13 cellular contexts compared by ENCODE assay signal in genomic region chr17:17402558-17402957, GRCh38.
DNase-seq lines count a peak whose midpoint lies in the region; ATAC-seq and TF ChIP-seq lines count a peak whose summit lies in the region.
"Had no signal": no experiment of that assay in that cellular context is flagged by ENCODE, and none has a peak within 500 bp of the region (broad histone marks: within the 10 kb centered on the region; RNA-seq: fewer than 3 reads in every experiment).

No MANE protein-coding gene starts in this region.

- no peaks in the 10 kb centered on the region for H3K36me3 ChIP-seq in Loucy (ENCODE audit: insufficient read depth, low read length)
- H3K36me3 ChIP-seq: heart right ventricle, thoracic aorta had no signal

- no peaks in the 10 kb centered on the region for H3K36me3 Mint-ChIP-seq in activated naive CD8-positive, alpha-beta T cell treated with anti-CD3 and anti-CD28 coated beads, Interleukin-2, amount 10 ng/mL, durations not matched to agents 7 days and 5 days
- no peaks in the 10 kb centered on the region for H3K36me3 Mint-ChIP-seq in activated naive CD8-positive, alpha-beta T cell treated with anti-CD3 and anti-CD28 coated beads for 36 hours
- H3K36me3 Mint-ChIP-seq in stimulated activated memory B cell treated with anti-CD40 and anti-IgM and Interleukin-4, amounts not matched to agents 10 μg/mL and 1 μg/mL and 100 μg/mL, for 72 hours = no peaks in the 10 kb centered on the region

- H3K9me3 Mint-ChIP-seq in activated naive CD8-positive, alpha-beta T cell treated with anti-CD3 and anti-CD28 coated beads, Interleukin-2, amount 10 ng/mL, durations not matched to agents 7 days and 5 days = no peaks in the 10 kb centered on the region
- H3K9me3 Mint-ChIP-seq in activated naive CD8-positive, alpha-beta T cell treated with anti-CD3 and anti-CD28 coated beads for 36 hours = no peaks in the 10 kb centered on the region
- H3K9me3 Mint-ChIP-seq in stimulated activated memory B cell treated with anti-CD40 and anti-IgM and Interleukin-4, amounts not matched to agents 10 μg/mL and 1 μg/mL and 100 μg/mL, for 72 hours = no peaks in the 10 kb centered on the region
- H3K9me3 Mint-ChIP-seq: activated CD4-positive, alpha-beta memory T cell treated with anti-CD3 and anti-CD28 coated beads, Interleukin-2, amount 10 ng/mL, durations not matched to agents 7 days and 5 days; dendritic cell treated with granulocyte-macrophage colony-stimulating factor and Interleukin-4, amounts not matched to agents 40 ng/mL and 50 ng/mL, for 4 days had no signal

- TF ChIP-seq CTCF in Loucy (conservative IDR thresholded peaks at IDR 0.05; ENCODE audit: low read length) (no peak), epithelial cell of esophagus (IDR thresholded peaks at IDR 0.05; ENCODE audit: insufficient read depth, low read depth, low read length, missing control alignments) (no peak), GM10248 (IDR thresholded peaks at IDR 0.05; ENCODE audit: control extremely low read depth, extremely low read depth, low read depth, missing control alignments) (no peak)

- no peaks in the 10 kb centered on the region for H4K20me1 ChIP-seq in Loucy (ENCODE audit: insufficient read depth, low read length, poor library complexity, severe bottlenecking)

- H3K79me2 ChIP-seq in Loucy (ENCODE audit: insufficient read depth, low read length) = no peaks in the 10 kb centered on the region

- H3K9me3 ChIP-seq in Loucy (ENCODE audit: insufficient read depth, low read depth, low read length) = no peaks in the 10 kb centered on the region
- H3K9me3 ChIP-seq: heart right ventricle, thoracic aorta had no signal

- CTCF ChIA-PET in GM10248 (lab: Yijun Ruan, JAX) = interaction anchor here (1.0 kb wide), 1 partner anchor 15 kb away, joined by 3 read pairs; no protein-coding TSS in a partner anchor

- H3K4me1 Mint-ChIP-seq in activated naive CD8-positive, alpha-beta T cell treated with anti-CD3 and anti-CD28 coated beads, Interleukin-2, amount 10 ng/mL, durations not matched to agents 7 days and 5 days = peaks cover 41% of the 10 kb centered on the region
- peaks cover 59% of the 10 kb centered on the region for H3K4me1 Mint-ChIP-seq in activated naive CD8-positive, alpha-beta T cell treated with anti-CD3 and anti-CD28 coated beads for 36 hours
- H3K4me1 Mint-ChIP-seq in stimulated activated memory B cell treated with anti-CD40 and anti-IgM and Interleukin-4, amounts not matched to agents 10 μg/mL and 1 μg/mL and 100 μg/mL, for 72 hours = peaks cover 45% of the 10 kb centered on the region

- no peak overlapping the region for H3K27ac Mint-ChIP-seq in activated naive CD8-positive, alpha-beta T cell treated with anti-CD3 and anti-CD28 coated beads, Interleukin-2, amount 10 ng/mL, durations not matched to agents 7 days and 5 days
- H3K27ac Mint-ChIP-seq in activated naive CD8-positive, alpha-beta T cell treated with anti-CD3 and anti-CD28 coated beads for 36 hours = no peak overlapping the region
- H3K27ac Mint-ChIP-seq in stimulated activated memory B cell treated with anti-CD40 and anti-IgM and Interleukin-4, amounts not matched to agents 10 μg/mL and 1 μg/mL and 100 μg/mL, for 72 hours = peak overlapping the region; percentile 79
- H3K27ac Mint-ChIP-seq: dendritic cell treated with granulocyte-macrophage colony-stimulating factor and Interleukin-4, amounts not matched to agents 40 ng/mL and 50 ng/mL, for 4 days had no signal

- no peak overlapping the region for H3K27ac ChIP-seq in substantia nigra (ENCODE audit: low read depth, low read length, poor library complexity, severe bottlenecking)
- H3K27ac ChIP-seq: thoracic aorta had no signal

- peak overlapping the region; percentile 69 for H3K4me3 ChIP-seq in Loucy (ENCODE audit: low read length, poor library complexity, severe bottlenecking)
- no peak overlapping the region for H3K4me3 ChIP-seq in epithelial cell of esophagus (ENCODE audit: low read length)
- H3K4me3 ChIP-seq: heart right ventricle, thoracic aorta had no signal

- no peak for DNase-seq in activated naive CD8-positive, alpha-beta T cell treated with anti-CD3 and anti-CD28 coated beads, Interleukin-2, amount 10 ng/mL, durations not matched to agents 7 days and 5 days
- no peak for DNase-seq in activated naive CD8-positive, alpha-beta T cell treated with anti-CD3 and anti-CD28 coated beads for 36 hours
- DNase-seq in epithelial cell of esophagus (ENCODE audit: low read depth) (peak; percentile 51), NOMO-1 (lab: John Stamatoyannopoulos, UW; ENCODE audit: unreplicated experiment in 2 of 2) (no peak), GM10248 (ENCODE audit: extremely low spot score) (no peak), substantia nigra (lab: John Stamatoyannopoulos, UW) (no peak)
- DNase-seq: activated CD4-positive, alpha-beta memory T cell treated with anti-CD3 and anti-CD28 coated beads, Interleukin-2, amount 10 ng/mL, durations not matched to agents 7 days and 5 days; H7; heart right ventricle had no signal

- no peaks in the 10 kb centered on the region for H3K27me3 ChIP-seq in Loucy (ENCODE audit: insufficient read depth, low read length, poor library complexity, severe bottlenecking)
- H3K27me3 ChIP-seq: heart right ventricle had no signal

- POLR2A ChIA-PET in activated naive CD8-positive, alpha-beta T cell treated with anti-CD3 and anti-CD28 coated beads, Interleukin-2, amount 10 ng/mL, durations not matched to agents 7 days and 5 days (lab: Charles Lee) = no interaction called here
- POLR2A ChIA-PET in GM10248 (lab: Yijun Ruan, JAX) = no interaction called here

- H3K4me3 Mint-ChIP-seq in activated naive CD8-positive, alpha-beta T cell treated with anti-CD3 and anti-CD28 coated beads, Interleukin-2, amount 10 ng/mL, durations not matched to agents 7 days and 5 days = peak overlapping the region; percentile 53
- H3K4me3 Mint-ChIP-seq in activated naive CD8-positive, alpha-beta T cell treated with anti-CD3 and anti-CD28 coated beads for 36 hours = no peak overlapping the region
- H3K4me3 Mint-ChIP-seq in stimulated activated memory B cell treated with anti-CD40 and anti-IgM and Interleukin-4, amounts not matched to agents 10 μg/mL and 1 μg/mL and 100 μg/mL, for 72 hours = no peak overlapping the region
- H3K4me3 Mint-ChIP-seq: activated CD4-positive, alpha-beta memory T cell treated with anti-CD3 and anti-CD28 coated beads, Interleukin-2, amount 10 ng/mL, durations not matched to agents 7 days and 5 days; dendritic cell treated with granulocyte-macrophage colony-stimulating factor and Interleukin-4, amounts not matched to agents 40 ng/mL and 50 ng/mL, for 4 days had no signal

- peaks cover 28% of the 10 kb centered on the region for H3F3A ChIP-seq in Loucy (ENCODE audit: low read depth)

- H2AFZ ChIP-seq in Loucy (ENCODE audit: low read length) = no peak overlapping the region

- peaks cover 94% of the 10 kb centered on the region for H3K4me1 ChIP-seq in Loucy (ENCODE audit: insufficient read depth, low read length, poor library complexity, severe bottlenecking)

- peaks cover 24% of the 10 kb centered on the region for H3K27me3 Mint-ChIP-seq in activated naive CD8-positive, alpha-beta T cell treated with anti-CD3 and anti-CD28 coated beads, Interleukin-2, amount 10 ng/mL, durations not matched to agents 7 days and 5 days
- H3K27me3 Mint-ChIP-seq in activated naive CD8-positive, alpha-beta T cell treated with anti-CD3 and anti-CD28 coated beads for 36 hours = no peaks in the 10 kb centered on the region
- H3K27me3 Mint-ChIP-seq in stimulated activated memory B cell treated with anti-CD40 and anti-IgM and Interleukin-4, amounts not matched to agents 10 μg/mL and 1 μg/mL and 100 μg/mL, for 72 hours = peaks cover 6% of the 10 kb centered on the region

- H3K9ac ChIP-seq in Loucy (ENCODE audit: low read depth, low read length, poor library complexity, severe bottlenecking) = peak overlapping the region; percentile 85

- H3K4me2 ChIP-seq in Loucy (ENCODE audit: low read depth, low read length, poor library complexity, severe bottlenecking) = peak overlapping the region; percentile 86

- no peaks in the 10 kb centered on the region for H3K9me2 ChIP-seq in Loucy (replicated peaks; ENCODE audit: low read depth, low read length)

- ATAC-seq in activated naive CD8-positive, alpha-beta T cell treated with anti-CD3 and anti-CD28 coated beads, Interleukin-2, amount 10 ng/mL, durations not matched to agents 7 days and 5 days (ENCODE audit: low read depth) = no peak
- ATAC-seq in stimulated activated memory B cell treated with anti-CD40 and anti-IgM and Interleukin-4, amounts not matched to agents 10 μg/mL and 1 μg/mL and 100 μg/mL, for 72 hours = no peak
- ATAC-seq: heart right ventricle had no signal
